14 cellular contexts compared by ENCODE assay signal in genomic region chr6:13406781-13407180, GRCh38.
DNase-seq lines count a peak whose midpoint lies in the region; ATAC-seq, FAIRE-seq and TF ChIP-seq lines count a peak whose summit lies in the region.
"Had no signal": no experiment of that assay in that cellular context is flagged by ENCODE, and none has a peak within 500 bp of the region (broad histone marks: within the 10 kb centered on the region; RNA-seq: fewer than 3 reads in every experiment).

No MANE protein-coding gene starts in this region.

- no peaks in the 10 kb centered on the region for H3K36me3 Mint-ChIP-seq in CD4-positive, alpha-beta T cell (ENCODE audit: low read depth)

- ATAC-seq in heart right ventricle (peak; percentile 56 to 88 (median 78)), gastrocnemius medialis (peak; percentile 53 to 77)
- ATAC-seq in CD4-positive, alpha-beta T cell (ENCODE audit: poor library complexity), result no peak
- ATAC-seq: activated T-cell treated with anti-CD3 and anti-CD28 coated beads, Interleukin-2, amount 50 U/mL, for 72 hours had no signal

- no peak overlapping the region for H3K27ac Mint-ChIP-seq in CD4-positive, alpha-beta T cell
- H3K27ac Mint-ChIP-seq: activated T-cell treated with anti-CD3 and anti-CD28 coated beads, Interleukin-2, amount 50 U/mL, for 72 hours had no signal

- no peaks in the 10 kb centered on the region for H3K9me2 ChIP-seq in MM.1S (replicated peaks; ENCODE audit: insufficient read depth, low read length)

- no peak for TF ChIP-seq POLR2A in gastrocnemius medialis (IDR thresholded peaks at IDR 0.05)

- CTCF ChIA-PET in CD4-positive, alpha-beta T cell (lab: Charles Lee), result no interaction called here

- H3K27me3 ChIP-seq in HL-60 (ENCODE audit: insufficient read depth, poor library complexity, severe bottlenecking) (no peaks in the 10 kb centered on the region), heart right ventricle (no peaks in the 10 kb centered on the region), gastrocnemius medialis (no peaks in the 10 kb centered on the region), MM.1S (replicated peaks; ENCODE audit: insufficient read depth, low read length) (no peaks in the 10 kb centered on the region)
- no peaks in the 10 kb centered on the region for H3K27me3 ChIP-seq in CD4-positive, alpha-beta T cell (ENCODE audit: control insufficient read depth, insufficient read depth, low read length)
- H3K27me3 ChIP-seq: uterus had no signal

- H3K9ac ChIP-seq in MM.1S (ENCODE audit: low read length), result no peak overlapping the region

- H3K36me3 ChIP-seq in heart right ventricle (no peaks in the 10 kb centered on the region), gastrocnemius medialis (no peaks in the 10 kb centered on the region), MM.1S (replicated peaks; ENCODE audit: insufficient read depth, low read length) (no peaks in the 10 kb centered on the region)
- H3K36me3 ChIP-seq: uterus had no signal

- no peak overlapping the region for H2AFZ ChIP-seq in MM.1S (ENCODE audit: low read length)

- intact Hi-C loops in heart right ventricle (cut with DNase I) (loop anchor here in 3 of 10 donors (2.0 to 5.0 kb wide), 4 partner anchors 16 to 81 kb away; partner anchors contain the start of gene GFOD1 (in 2 of the 3)), gastrocnemius medialis (cut with DNase I; ENCODE audit: low total_unique reads) (no loop called here)
- intact Hi-C loops in CD4-positive, alpha-beta T cell (cut with DNase I, micrococcal nuclease), result no loop called here

- TF ChIP-seq CTCF in HL-60 (IDR thresholded peaks at IDR 0.05; ENCODE audit: insufficient read depth, low read length) (no peak), heart right ventricle (IDR thresholded peaks at IDR 0.05) (no peak), gastrocnemius medialis (IDR thresholded peaks at IDR 0.05 in 4 of 5, conservative IDR thresholded peaks at IDR 0.05 in 1 of 5) (no peak), MM.1S (IDR thresholded peaks at IDR 0.05; ENCODE audit: low read length) (no peak)
- no peak for TF ChIP-seq CTCF in CD4-positive, alpha-beta T cell (IDR thresholded peaks at IDR 0.05)

- no peak overlapping the region for H3K4me3 ChIP-seq in HL-60 (replicated peaks; ENCODE audit: insufficient read depth, low read length)
- H3K4me3 ChIP-seq in heart right ventricle, result no peak overlapping the region
- no peak overlapping the region for H3K4me3 ChIP-seq in gastrocnemius medialis
- no peak overlapping the region for H3K4me3 ChIP-seq in MM.1S (ENCODE audit: low read length)
- H3K4me3 ChIP-seq: uterus had no signal

- H3K79me2 ChIP-seq in MM.1S (ENCODE audit: low read length), result no peaks in the 10 kb centered on the region

- no peaks in the 10 kb centered on the region for H3K9me3 Mint-ChIP-seq in CD4-positive, alpha-beta T cell
- H3K9me3 Mint-ChIP-seq: activated T-cell treated with anti-CD3 and anti-CD28 coated beads, Interleukin-2, amount 50 U/mL, for 72 hours had no signal

- H3K9me3 ChIP-seq in heart right ventricle (peaks cover 0 to 2% (median 0%) of the 10 kb centered on the region in 11 donors), gastrocnemius medialis (no peaks in the 10 kb centered on the region), MM.1S (replicated peaks; ENCODE audit: insufficient read depth, low read length) (no peaks in the 10 kb centered on the region)
- no peaks in the 10 kb centered on the region for H3K9me3 ChIP-seq in CD4-positive, alpha-beta T cell (ENCODE audit: control insufficient read depth, low read length)
- H3K9me3 ChIP-seq: uterus had no signal

- H3F3A ChIP-seq in MM.1S (ENCODE audit: insufficient read depth, low read length), result no peaks in the 10 kb centered on the region

- no peak overlapping the region for H3K4me3 Mint-ChIP-seq in CD4-positive, alpha-beta T cell
- H3K4me3 Mint-ChIP-seq: activated T-cell treated with anti-CD3 and anti-CD28 coated beads, Interleukin-2, amount 50 U/mL, for 72 hours had no signal

- peak in 1 of 2 experiments; percentile 72 for DNase-seq in HL-60 (ENCODE audit: low read depth in 1 of 2, low spot score in 1 of 2)
- peak; percentile 74 for DNase-seq in SK-MEL-5 (ENCODE audit: low read depth, low spot score)
- DNase-seq in heart right ventricle, result peak in 1 of 2 donors; percentile 63
- no peak for DNase-seq in gastrocnemius medialis
- no peak for DNase-seq in MM.1S
- no peak for DNase-seq in CD4-positive, alpha-beta T cell
- DNase-seq in activated T-cell treated with anti-CD3 and anti-CD28 coated beads, Interleukin-2, amount 50 U/mL, for 1 hour, result no peak
- DNase-seq in GM19239 (ENCODE audit: insufficient read length, low spot score), result no peak
- DNase-seq: activated T-cell treated with anti-CD3 and anti-CD28 coated beads, Interleukin-2, amount 50 U/mL, for 72 hours; DND-41; kidney glomerular epithelial cell; NCI-H1048; SW 1271; uterus had no signal

- H3K27me3 Mint-ChIP-seq in CD4-positive, alpha-beta T cell, result no peaks in the 10 kb centered on the region

- POLR2A ChIA-PET in CD4-positive, alpha-beta T cell (lab: Charles Lee), result interaction anchor here (0.8 kb wide), 1 partner anchor 168 kb away, joined by 3 read pairs; the partner anchor contains the start of gene SIRT5

- H3K27ac ChIP-seq in HL-60 (replicated peaks), result peak overlapping the region; percentile 88
- peak overlapping the region; percentile 54 to 89 (median 82) for H3K27ac ChIP-seq in heart right ventricle
- peak overlapping the region; percentile 75 to 90 (median 78) for H3K27ac ChIP-seq in gastrocnemius medialis
- no peak overlapping the region for H3K27ac ChIP-seq in MM.1S (ENCODE audit: low read length)
- no peak overlapping the region for H3K27ac ChIP-seq in CD4-positive, alpha-beta T cell (ENCODE audit: low read depth, low read length)
- H3K27ac ChIP-seq: uterus had no signal

- in situ Hi-C loops in SK-MEL-5 (cut with HindIII; ENCODE audit: low pct_unique_long_range_greater_than_20kb, low sequenced_read_pairs) (no loop called here), gastrocnemius medialis (cut with MboI; ENCODE audit: low sequenced_read_pairs in 4 of 4) (loop anchor here in 1 of 4 donors (25.0 kb wide), 1 partner anchor 131 kb away; no protein-coding TSS in a partner anchor)

- no peaks in the 10 kb centered on the region for H3K4me1 Mint-ChIP-seq in CD4-positive, alpha-beta T cell (ENCODE audit: low read depth)

- H3K4me1 ChIP-seq in heart right ventricle (peaks cover 32 to 93% (median 81%) of the 10 kb centered on the region in 9 donors), gastrocnemius medialis (peaks cover 79 to 83% of the 10 kb centered on the region in 2 donors), MM.1S (ENCODE audit: low read length) (no peaks in the 10 kb centered on the region)
- H3K4me1 ChIP-seq: uterus had no signal

- FAIRE-seq in GM19239 (lab: Jason Lieb, UNC), result no peak

- no peaks in the 10 kb centered on the region for H4K20me1 ChIP-seq in MM.1S (ENCODE audit: insufficient read depth, low read length)

- WGBS in heart right ventricle, 2 donors, result 72 to 85% methylated on average over 1 of the region's 1 CpG

- H3K4me2 ChIP-seq in MM.1S (ENCODE audit: low read depth, low read length), result no peak overlapping the region

Comparison
In these comparisons a context has a peak if more than half of its experiments do, and no peak if none do; other contexts are left out.
1. H3K27ac ChIP-seq: peak in HL-60 (single experiment), heart right ventricle (10 of 10) and gastrocnemius medialis (4 of 4); none in MM.1S (single experiment) and CD4-positive, alpha-beta T cell (single experiment).